14 cellular contexts compared by ENCODE assay signal in genomic region chr3:106255870-106256248, GRCh38.
DNase-seq lines count a peak whose midpoint lies in the region; ATAC-seq, FAIRE-seq and TF ChIP-seq lines count a peak whose summit lies in the region.
"Had no signal": no experiment of that assay in that cellular context is flagged by ENCODE, and none has a peak within 500 bp of the region (broad histone marks: within the 10 kb centered on the region; RNA-seq: fewer than 3 reads in every experiment).

No MANE protein-coding gene starts in this region.

- peak overlapping the region; percentile 77 for H2AFZ ChIP-seq in SU-DHL-6 (ENCODE audit: low read depth, low read length, severe bottlenecking)

- H3K9me3 ChIP-seq in SU-DHL-6 (ENCODE audit: insufficient read depth, low read length) (no peaks in the 10 kb centered on the region), ascending aorta (no peaks in the 10 kb centered on the region)
- H3K9me3 ChIP-seq: suprapubic skin had no signal

- H4K20me1 ChIP-seq in SU-DHL-6 (ENCODE audit: low read depth, low read length) = no peaks in the 10 kb centered on the region

- peak; percentile 91 for FAIRE-seq in GM12891 (lab: Jason Lieb, UNC)
- FAIRE-seq: TTC549 had no signal

- H3K27ac ChIP-seq in SU-DHL-6 (ENCODE audit: low read depth, low read length) (peak overlapping the region; percentile 92), ascending aorta (no peak overlapping the region)
- H3K27ac ChIP-seq: C4-2B, suprapubic skin had no signal

- TF ChIP-seq POLR2A in GM12891 (IDR thresholded peaks at IDR 0.05; ENCODE audit: low read depth, low read length) = peak; percentile 78

- H3K27me3 ChIP-seq in SU-DHL-6 (ENCODE audit: low read length) (no peaks in the 10 kb centered on the region), ascending aorta (no peaks in the 10 kb centered on the region)
- H3K27me3 ChIP-seq: suprapubic skin had no signal

- DNase-seq in GM12891 (ENCODE audit: insufficient read length, low spot score) = peak; percentile 3
- no peak for DNase-seq in NCI-H82 treated with DMSO at 0.1 percent for 48 hours (lab: John Stamatoyannopoulos, UW; ENCODE audit: unreplicated experiment)
- no peak for DNase-seq in islet precursor cell
- no peak for DNase-seq in ascending aorta (ENCODE audit: low spot score in 2 of 2)
- DNase-seq in T-helper 1 cell = no peak
- DNase-seq: amniotic stem cell, NCI-H524 treated with DMSO at 0.1 percent for 48 hours had no signal

- H3K4me1 ChIP-seq in ascending aorta = no peaks in the 10 kb centered on the region
- H3K4me1 ChIP-seq: suprapubic skin had no signal

- peak overlapping the region; percentile 97 for H3K4me3 ChIP-seq in SU-DHL-6 (ENCODE audit: insufficient read depth, low read length, poor library complexity, severe bottlenecking)
- no peak overlapping the region for H3K4me3 ChIP-seq in ascending aorta
- H3K4me3 ChIP-seq: skin epidermis, suprapubic skin had no signal

- TF ChIP-seq CTCF in SU-DHL-6 (IDR thresholded peaks at IDR 0.05; ENCODE audit: insufficient read depth, low read length, poor library complexity, severe bottlenecking) (no peak), ascending aorta (IDR thresholded peaks at IDR 0.05) (no peak)

- H3K36me3 ChIP-seq in SU-DHL-6 (ENCODE audit: low read length) (peaks cover 16% of the 10 kb centered on the region), ascending aorta (no peaks in the 10 kb centered on the region)
- H3K36me3 ChIP-seq: suprapubic skin had no signal

- H3K9ac ChIP-seq in SU-DHL-6 (ENCODE audit: low read length) = peak overlapping the region; percentile 96

- peak overlapping the region; percentile 92 for H3K4me2 ChIP-seq in SU-DHL-6 (ENCODE audit: low read depth, low read length, poor library complexity, severe bottlenecking)

- peaks cover 14% of the 10 kb centered on the region; the same call in 1 of the 2 replicates for H3F3A ChIP-seq in SU-DHL-6 (ENCODE audit: insufficient read depth)

- ATAC-seq in GM19438 (IDR thresholded peaks at IDR 0.05; ENCODE audit: low read depth, unreplicated experiment) = peak; percentile 96
- peak; percentile 88 for ATAC-seq in HG02973 (IDR thresholded peaks at IDR 0.05; ENCODE audit: unreplicated experiment)

- H3K79me2 ChIP-seq in SU-DHL-6 (ENCODE audit: insufficient read depth, low read length) = peaks cover 55% of the 10 kb centered on the region

- no peaks in the 10 kb centered on the region for H3K9me2 ChIP-seq in SU-DHL-6 (replicated peaks; ENCODE audit: insufficient read depth, low read length)

- intact Hi-C loops in ascending aorta (cut with DNase I) = no loop called here

TF ChIP-seq in GM12891, 5 proteins besides CTCF, POLR2A, EP300 and RAD21:
- TF ChIP-seq SPI1 (IDR thresholded peaks at IDR 0.05; ENCODE audit: low read depth, low read length) (peak; percentile 69), PAX5 (IDR thresholded peaks at IDR 0.05; ENCODE audit: insufficient read depth, low read length, severe bottlenecking) (peak; percentile 97), POLR2AphosphoS5 (IDR thresholded peaks at IDR 0.05; ENCODE audit: low read depth, low read length) (peak; percentile 69; the same call in 1 of the 2 replicates), TAF1 (IDR thresholded peaks at IDR 0.05; ENCODE audit: low read depth, low read length) (peak; percentile 72; the same call in 1 of the 2 replicates), POU2F2 (IDR thresholded peaks at IDR 0.05; ENCODE audit: low read depth, low read length) (peak; percentile 93)
